In the genomic region with DNA sequence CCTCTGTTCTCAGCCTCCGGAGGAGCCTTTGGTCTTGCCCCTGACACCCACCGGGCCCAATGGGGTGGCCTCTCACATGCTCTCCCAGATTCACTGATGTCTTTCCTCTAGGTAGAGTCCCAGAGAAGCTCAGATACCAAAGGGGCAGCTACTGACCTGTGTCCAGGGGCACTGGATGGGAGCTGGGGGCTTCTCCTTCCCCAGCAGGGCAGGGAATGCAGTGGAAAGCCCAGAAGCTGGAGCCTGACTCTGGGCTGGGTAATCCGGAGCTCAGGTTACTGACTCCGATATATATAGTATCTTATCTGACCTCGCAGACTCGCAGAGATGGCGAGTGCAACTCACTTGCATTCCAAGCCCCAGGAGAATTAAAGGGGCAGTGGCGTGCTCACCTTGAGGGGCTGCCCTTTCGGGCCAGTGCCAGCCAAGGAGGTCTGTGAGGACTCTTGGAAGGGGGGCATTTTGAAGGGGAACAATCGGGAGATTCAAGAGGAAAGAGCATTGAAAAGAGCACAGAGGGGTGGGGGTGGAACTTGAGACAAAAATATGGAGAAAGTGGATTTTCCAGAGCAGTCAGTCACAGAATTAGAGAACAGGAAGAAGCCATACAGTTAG, we compare ENCODE assay signal across 15 cellular contexts. TPM values are rescaled to one million over a fixed set of nuclear protein-coding genes. Genes with fewer than 3 reads are reported as not detected.
DNase-seq lines count a peak whose midpoint lies in the region; ATAC-seq and TF ChIP-seq lines count a peak whose summit lies in the region.
"Had no signal": no experiment of that assay in that cellular context is flagged by ENCODE, and none has a peak within 500 bp of the region (broad histone marks: within the 10 kb centered on the region; RNA-seq: fewer than 3 reads in every experiment).

No MANE protein-coding gene starts in this region.

- DNase-seq in H7 (peak; percentile 47), WTC11 (ENCODE audit: low spot score) (no peak), hepatic stellate cell (ENCODE audit: low spot score) (peak; percentile 14), DMS114 treated with DMSO at 0.1 percent for 48 hours (lab: John Stamatoyannopoulos, UW; ENCODE audit: unreplicated experiment) (no peak), hippocampal formation (lab: John Stamatoyannopoulos, UW) (no peak)
- DNase-seq: activated CD4-positive, alpha-beta T cell treated with anti-CD3 and anti-CD28 coated beads for 36 hours; BE2C; esophagus squamous epithelium; NCI-H1048; pancreas had no signal

- no peaks in the 10 kb centered on the region for H3K79me2 ChIP-seq in parathyroid adenoma

- no peak overlapping the region for H3K9ac ChIP-seq in parathyroid adenoma

- no peaks in the 10 kb centered on the region for H3K36me3 Mint-ChIP-seq in WTC11

- TF ChIP-seq CTCF in WTC11 (IDR thresholded peaks at IDR 0.05) (no peak), parathyroid adenoma (IDR thresholded peaks at IDR 0.05) (no peak)

- peak overlapping the region; percentile 21 for H3K4me2 ChIP-seq in parathyroid adenoma (ENCODE audit: low read length)

- peaks cover 20% of the 10 kb centered on the region for H3K27me3 Mint-ChIP-seq in WTC11 (ENCODE audit: low read depth)
- H3K27me3 Mint-ChIP-seq: activated CD4-positive, alpha-beta T cell treated with anti-CD3 and anti-CD28 coated beads for 36 hours had no signal

- peak overlapping the region; percentile 52 for H3K4me3 Mint-ChIP-seq in WTC11
- H3K4me3 Mint-ChIP-seq: activated CD4-positive, alpha-beta T cell treated with anti-CD3 and anti-CD28 coated beads for 36 hours had no signal

- no peaks in the 10 kb centered on the region for H3K36me3 ChIP-seq in H7 (replicated peaks; ENCODE audit: control insufficient read depth, insufficient read depth, low read length)
- no peaks in the 10 kb centered on the region for H3K36me3 ChIP-seq in parathyroid adenoma (ENCODE audit: control insufficient read depth, insufficient read depth, low read length)
- H3K36me3 ChIP-seq: BE2C, esophagus squamous epithelium, pancreas, upper lobe of left lung had no signal

- ATAC-seq in WTC11 = no peak
- no peak for ATAC-seq in GM21576 (IDR thresholded peaks at IDR 0.05; ENCODE audit: unreplicated experiment)
- ATAC-seq in activated CD4-positive, CD25-positive, alpha-beta regulatory T cell treated with anti-CD3 and anti-CD28 coated beads, Interleukin-2, amount 50 U/mL, for 24 hours = no peak
- ATAC-seq: activated CD4-positive, alpha-beta T cell treated with anti-CD3 and anti-CD28 coated beads for 36 hours; pancreas had no signal

- no peaks in the 10 kb centered on the region for H3K9me3 Mint-ChIP-seq in WTC11

- POLR2A ChIA-PET in WTC11 (lab: Charles Lee) = interaction anchor here (0.5 to 1.2 kb wide), 3 partner anchors 44 to 709 kb away, joined by 3 read pairs; a partner anchor contains a TSS

- no peak overlapping the region for H2AFZ ChIP-seq in parathyroid adenoma

- H3K4me1 ChIP-seq in parathyroid adenoma = peaks cover 11% of the 10 kb centered on the region

- H3K27me3 ChIP-seq in H7 (ENCODE audit: control insufficient read depth, insufficient read depth, low read length) (peaks cover 20% of the 10 kb centered on the region), parathyroid adenoma (ENCODE audit: control insufficient read depth, insufficient read depth, low read length) (no peaks in the 10 kb centered on the region)
- H3K27me3 ChIP-seq: BE2C, esophagus squamous epithelium, pancreas, upper lobe of left lung had no signal

- CTCF ChIA-PET in WTC11 (lab: Charles Lee) = interaction anchor here (0.6 to 12.9 kb wide), 8 partner anchors 11 to 96 kb away, joined by 3 to 262 read pairs (median 38); a partner anchor contains a TSS

- peaks cover 62% of the 10 kb centered on the region for H3K4me1 Mint-ChIP-seq in WTC11

- H3K27ac Mint-ChIP-seq in WTC11 = no peak overlapping the region
- H3K27ac Mint-ChIP-seq: activated CD4-positive, alpha-beta T cell treated with anti-CD3 and anti-CD28 coated beads for 36 hours had no signal

- H3K27ac ChIP-seq in parathyroid adenoma = no peak overlapping the region
- H3K27ac ChIP-seq: upper lobe of left lung had no signal

- H3K9me3 ChIP-seq in parathyroid adenoma (ENCODE audit: control insufficient read depth, low read length) = no peaks in the 10 kb centered on the region
- H3K9me3 ChIP-seq: BE2C, esophagus squamous epithelium, pancreas, upper lobe of left lung had no signal

- H3K4me3 ChIP-seq in H7 (ENCODE audit: insufficient read depth, low read depth, low read length) (peak overlapping the region; percentile 6; the same call in 1 of the 2 replicates), parathyroid adenoma (ENCODE audit: low read depth, low read length) (peak overlapping the region; percentile 16)
- H3K4me3 ChIP-seq: esophagus squamous epithelium, pancreas, upper lobe of left lung had no signal

TF ChIP-seq in WTC11, 78 proteins besides CTCF, POLR2A, EP300 and RAD21 (continues in another document):
- TF ChIP-seq JUN (CRISPR knock-in tag; IDR thresholded peaks at IDR 0.05) = no peak
- TF ChIP-seq IRF2 (CRISPR knock-in tag; IDR thresholded peaks at IDR 0.05; ENCODE audit: borderline replicate concordance, low read depth) = no peak
- TF ChIP-seq HMGA2 (CRISPR knock-in tag; IDR thresholded peaks at IDR 0.05) = no peak
- no peak for TF ChIP-seq NR3C1 (CRISPR knock-in tag; conservative IDR thresholded peaks at IDR 0.05; ENCODE audit: low read depth)
- TF ChIP-seq, protein P1, sequence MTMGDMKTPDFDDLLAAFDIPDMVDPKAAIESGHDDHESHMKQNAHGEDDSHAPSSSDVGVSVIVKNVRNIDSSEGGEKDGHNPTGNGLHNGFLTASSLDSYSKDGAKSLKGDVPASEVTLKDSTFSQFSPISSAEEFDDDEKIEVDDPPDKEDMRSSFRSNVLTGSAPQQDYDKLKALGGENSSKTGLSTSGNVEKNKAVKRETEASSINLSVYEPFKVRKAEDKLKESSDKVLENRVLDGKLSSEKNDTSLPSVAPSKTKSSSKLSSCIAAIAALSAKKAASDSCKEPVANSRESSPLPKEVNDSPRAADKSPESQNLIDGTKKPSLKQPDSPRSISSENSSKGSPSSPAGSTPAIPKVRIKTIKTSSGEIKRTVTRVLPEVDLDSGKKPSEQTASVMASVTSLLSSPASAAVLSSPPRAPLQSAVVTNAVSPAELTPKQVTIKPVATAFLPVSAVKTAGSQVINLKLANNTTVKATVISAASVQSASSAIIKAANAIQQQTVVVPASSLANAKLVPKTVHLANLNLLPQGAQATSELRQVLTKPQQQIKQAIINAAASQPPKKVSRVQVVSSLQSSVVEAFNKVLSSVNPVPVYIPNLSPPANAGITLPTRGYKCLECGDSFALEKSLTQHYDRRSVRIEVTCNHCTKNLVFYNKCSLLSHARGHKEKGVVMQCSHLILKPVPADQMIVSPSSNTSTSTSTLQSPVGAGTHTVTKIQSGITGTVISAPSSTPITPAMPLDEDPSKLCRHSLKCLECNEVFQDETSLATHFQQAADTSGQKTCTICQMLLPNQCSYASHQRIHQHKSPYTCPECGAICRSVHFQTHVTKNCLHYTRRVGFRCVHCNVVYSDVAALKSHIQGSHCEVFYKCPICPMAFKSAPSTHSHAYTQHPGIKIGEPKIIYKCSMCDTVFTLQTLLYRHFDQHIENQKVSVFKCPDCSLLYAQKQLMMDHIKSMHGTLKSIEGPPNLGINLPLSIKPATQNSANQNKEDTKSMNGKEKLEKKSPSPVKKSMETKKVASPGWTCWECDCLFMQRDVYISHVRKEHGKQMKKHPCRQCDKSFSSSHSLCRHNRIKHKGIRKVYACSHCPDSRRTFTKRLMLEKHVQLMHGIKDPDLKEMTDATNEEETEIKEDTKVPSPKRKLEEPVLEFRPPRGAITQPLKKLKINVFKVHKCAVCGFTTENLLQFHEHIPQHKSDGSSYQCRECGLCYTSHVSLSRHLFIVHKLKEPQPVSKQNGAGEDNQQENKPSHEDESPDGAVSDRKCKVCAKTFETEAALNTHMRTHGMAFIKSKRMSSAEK (CRISPR knock-in tag; IDR thresholded peaks at IDR 0.05; ENCODE audit: borderline replicate concordance) = no peak
- TF ChIP-seq NFATC4 (CRISPR knock-in tag; IDR thresholded peaks at IDR 0.05) = no peak
- no peak for TF ChIP-seq CREB1 (CRISPR knock-in tag; IDR thresholded peaks at IDR 0.05)

RNA-seq across cellular contexts. Expression of a gene that starts 2.5 kb away (rescaled TPM):
- total RNA-seq in H7 (2014; rRNA removed; shearing (Covaris generic)) = 2.7 and 2.8 TPM in 2 replicates
- 7.3 to 8.2 TPM (median 8.0 TPM) in 3 replicates for total RNA-seq in WTC11 (2021)

RNA-seq across cellular contexts. Expression of a gene that starts 32.5 kb away (rescaled TPM):
- total RNA-seq in H7 (2014; rRNA removed; shearing (Covaris generic)) = not detected in 2 replicates
- total RNA-seq in WTC11 (2021) = not detected in 3 replicates
- total RNA-seq: activated CD4-positive, alpha-beta T cell treated with anti-CD3 and anti-CD28 coated beads for 36 hours; Daoy; esophagus squamous epithelium; pancreas; upper lobe of left lung had no signal

RNA-seq across cellular contexts. Expression of a gene that starts 38.3 kb away (rescaled TPM):
- 2.1 TPM in 2 replicates for total RNA-seq in H7 (2014; rRNA removed; shearing (Covaris generic))
- total RNA-seq in WTC11 (2021) = 2.0 to 3.0 TPM (median 2.2 TPM) in 3 replicates
- total RNA-seq: activated CD4-positive, alpha-beta T cell treated with anti-CD3 and anti-CD28 coated beads for 36 hours had no signal

RNA-seq across cellular contexts. Expression of a gene that starts 44.0 kb away (rescaled TPM):
- total RNA-seq in H7 (2014; rRNA removed; shearing (Covaris generic)) = 305 and 319 TPM in 2 replicates
- 325 to 376 TPM (median 365 TPM) in 3 replicates for total RNA-seq in WTC11 (2021)

RNA-seq across cellular contexts. Expression of a gene that starts 44.6 kb away (rescaled TPM):
- 26.4 and 28.9 TPM in 2 replicates for total RNA-seq in H7 (2014; rRNA removed; shearing (Covaris generic))
- 90.0 to 91.1 TPM (median 90.6 TPM) in 3 replicates for total RNA-seq in WTC11 (2021)

Comparison
In these comparisons a context has a peak if more than half of its experiments do, and no peak if none do; other contexts are left out.
1. DNase-seq: peak in H7 (single experiment) and hepatic stellate cell (single experiment); none in WTC11 (single experiment), DMS114 treated with DMSO at 0.1 percent for 48 hours (single experiment) and hippocampal formation (0 of 2).